ENCODE assay signal across 9 cellular contexts in the genomic region with DNA sequence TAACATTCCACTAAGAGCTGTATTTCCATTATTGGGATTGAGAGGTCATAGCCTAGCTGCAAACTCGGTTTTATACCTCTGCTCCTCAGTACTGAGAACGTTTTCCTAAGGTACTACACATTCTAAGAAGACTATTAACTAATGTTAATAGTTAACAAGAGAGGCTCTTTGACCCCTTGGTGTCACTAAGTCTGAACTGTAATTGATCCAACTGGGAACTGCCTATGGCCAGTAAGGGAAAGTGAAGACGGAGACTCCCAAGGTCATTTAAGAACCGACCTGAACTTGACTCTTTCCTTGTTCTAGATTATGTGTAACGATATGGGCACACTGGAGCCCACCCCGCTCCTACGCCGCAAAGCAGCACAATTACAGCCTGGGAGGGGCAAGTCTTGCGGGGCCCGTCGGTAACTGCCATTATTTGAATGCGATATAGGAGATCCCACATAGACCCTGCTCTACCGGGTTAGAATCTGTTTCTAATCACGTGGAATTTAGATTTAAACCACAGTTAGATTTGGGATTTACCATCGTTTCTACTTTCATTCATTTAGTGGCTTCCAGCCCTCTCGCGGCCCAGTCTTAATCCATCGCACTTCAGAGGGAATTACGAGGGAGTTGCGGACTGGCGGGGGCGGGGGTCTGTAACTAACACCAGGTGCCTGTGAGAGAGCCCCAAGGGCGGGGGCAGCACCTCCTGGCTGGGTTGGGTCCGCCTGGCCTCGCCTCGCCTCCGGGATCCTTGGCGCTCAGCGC.
DNase-seq lines count a peak whose midpoint lies in the region; ATAC-seq and TF ChIP-seq lines count a peak whose summit lies in the region.
"Had no signal": no experiment of that assay in that cellular context is flagged by ENCODE, and none has a peak within 500 bp of the region (broad histone marks: within the 10 kb centered on the region; RNA-seq: fewer than 3 reads in every experiment).

No MANE protein-coding gene starts in this region.

- no peak for TF ChIP-seq RAD21 in IMR-90 (IDR thresholded peaks at IDR 0.05; ENCODE audit: low read length)

- DNase-seq in AG04450 (ENCODE audit: low read depth, low spot score) (no peak), IMR-90 (no peak), nephron progenitor cell (no peak), HuH-7.5 (ENCODE audit: low spot score) (no peak), NCI-H1092 treated with DMSO at 0.1 percent for 48 hours (lab: John Stamatoyannopoulos, UW) (no peak)
- no peak for DNase-seq in stimulated activated CD4-positive, alpha-beta T cell treated with anti-CD3 and anti-CD28 coated beads, Interleukin-4, amount 100 ng/mL, for 1 hour

- no peak overlapping the region for H3K18ac ChIP-seq in IMR-90 (ENCODE audit: low read depth, low read length)

- H3K36me3 ChIP-seq in IMR-90 (ENCODE audit: control insufficient read depth, insufficient read depth, low read length): no peaks in the 10 kb centered on the region
- H3K36me3 ChIP-seq in esophagus (ENCODE audit: control insufficient read depth in 2 of 2, insufficient read depth in 2 of 2, low read length in 1 of 2): no peaks in the 10 kb centered on the region

- no peaks in the 10 kb centered on the region for H3K9me3 Mint-ChIP-seq in nephron progenitor cell

- H3K9me1 ChIP-seq in IMR-90 (ENCODE audit: insufficient read depth, low read length): no peaks in the 10 kb centered on the region

- H3K4me3 ChIP-seq in AG04450 (ENCODE audit: low read depth, low read length) (peak overlapping the region; percentile 67), IMR-90 (ENCODE audit: insufficient read depth, low read depth, low read length) (peak overlapping the region; percentile 60), esophagus (ENCODE audit: low read depth in 1 of 2, low read length in 2 of 2) (peak overlapping the region; percentile 55 to 60)
- H3K4me3 ChIP-seq: GM12878 had no signal

- no peak overlapping the region for H4K91ac ChIP-seq in IMR-90 (ENCODE audit: insufficient read depth, low read depth, low read length)

- CTCF ChIA-PET in AG04450 (lab: Charles Lee): interaction anchor here (0.6 kb wide), 1 partner anchor 96 kb away, joined by 4 read pairs; no protein-coding TSS in a partner anchor
- CTCF ChIA-PET in IMR-90 (lab: Yijun Ruan, JAX): no interaction called here

- H3K4me1 ChIP-seq in IMR-90 (ENCODE audit: control insufficient read depth, insufficient read depth, low read length) (no peaks in the 10 kb centered on the region; the same call in 1 of the 2 replicates), esophagus (ENCODE audit: control insufficient read depth in 2 of 2, insufficient read depth in 2 of 2, low read length in 1 of 2) (peaks cover 4 to 9% of the 10 kb centered on the region in 2 donors)

- H3K23ac ChIP-seq in IMR-90 (ENCODE audit: low read depth, low read length): no peak overlapping the region

- no peak overlapping the region for H3K14ac ChIP-seq in IMR-90 (replicated peaks; ENCODE audit: low read depth, low read length)

- no peak overlapping the region for H2BK20ac ChIP-seq in IMR-90 (ENCODE audit: low read depth, low read length)

- peak overlapping the region; percentile 93 for H2AFZ ChIP-seq in IMR-90 (replicated peaks; ENCODE audit: low read length, poor library complexity)

- no peak overlapping the region for H2AK5ac ChIP-seq in IMR-90 (ENCODE audit: low read depth, low read length)

- H3K4me3 Mint-ChIP-seq in nephron progenitor cell: peak overlapping the region; percentile 80

- intact Hi-C loops in IMR-90 (cut with micrococcal nuclease): loop anchor here (5.0 kb wide), 1 partner anchor 391 kb away; no protein-coding TSS in a partner anchor

- H3K56ac ChIP-seq in IMR-90 (ENCODE audit: extremely low read depth, insufficient read depth, low read length): no peak overlapping the region

- peaks cover 16% of the 10 kb centered on the region for H3K4me1 Mint-ChIP-seq in nephron progenitor cell

- H3K27ac ChIP-seq in AG04450 (ENCODE audit: low read depth, low read length) (no peak overlapping the region), IMR-90 (ENCODE audit: insufficient read depth, low read length) (no peak overlapping the region), esophagus (ENCODE audit: low read depth in 2 of 2, low read length in 1 of 2) (no peak overlapping the region)

- H3K4me2 ChIP-seq in IMR-90 (ENCODE audit: low read depth, low read length): peak overlapping the region; percentile 63

- H3K9ac ChIP-seq in IMR-90 (ENCODE audit: low read depth, low read length): peak overlapping the region; percentile 43; the same call in 1 of the 2 replicates

- ATAC-seq in IMR-90 (ENCODE audit: low read depth) (no peak), HG03097 (IDR thresholded peaks at IDR 0.05; ENCODE audit: low FRiP score, unreplicated experiment) (no peak)
- ATAC-seq: GM12878 had no signal

- H3K27me3 ChIP-seq in AG04450 (ENCODE audit: control insufficient read depth, insufficient read depth, low read length) (peaks cover 15% of the 10 kb centered on the region), IMR-90 (ENCODE audit: control insufficient read depth, insufficient read depth, low read length) (peaks cover 16% of the 10 kb centered on the region), esophagus (ENCODE audit: control insufficient read depth in 1 of 2, insufficient read depth in 2 of 2, low read length in 2 of 2) (peaks cover 3 to 4% of the 10 kb centered on the region in 2 donors)

- H3K27me3 Mint-ChIP-seq in nephron progenitor cell (ENCODE audit: low read depth, poor library complexity): peaks cover 11% of the 10 kb centered on the region

- no peak for TF ChIP-seq POLR2A in IMR-90 (IDR thresholded peaks at IDR 0.05; ENCODE audit: low read depth, low read length)

- WGBS in IMR-90 (ENCODE audit: extremely low coverage in 2 of 2, insufficient read length in 1 of 2), 2 experiments: 10% methylated on average over 8 of the region's 29 CpGs; no CpG with 5 or more reads in 1 of the 2 experiments
- 14 to 20% methylated on average over 28 to 29 of the region's 29 CpGs for WGBS in esophagus, 2 donors

- H4K20me1 ChIP-seq in IMR-90 (ENCODE audit: insufficient read depth, low read length): no peaks in the 10 kb centered on the region

- no peak overlapping the region for H2AK9ac ChIP-seq in IMR-90 (replicated peaks; ENCODE audit: low read depth, low read length, poor library complexity)

- no peak overlapping the region for H4K5ac ChIP-seq in IMR-90 (ENCODE audit: low read depth, low read length)

- no peak overlapping the region for H2BK15ac ChIP-seq in IMR-90 (ENCODE audit: low read depth, low read length)

- H3K36me3 Mint-ChIP-seq in nephron progenitor cell (ENCODE audit: low read depth): no peaks in the 10 kb centered on the region

- H3K27ac Mint-ChIP-seq in nephron progenitor cell: no peak overlapping the region

- TF ChIP-seq CTCF in AG04450 (IDR thresholded peaks at IDR 0.05; ENCODE audit: low read depth, low read length): no peak
- TF ChIP-seq CTCF in IMR-90 (conservative IDR thresholded peaks at IDR 0.05; ENCODE audit: low read depth, low read length): no peak
- TF ChIP-seq CTCF in nephron progenitor cell (IDR thresholded peaks at IDR 0.05): no peak

- H3K9me3 ChIP-seq in AG04450 (ENCODE audit: control insufficient read depth, insufficient read depth, low read length): no peaks in the 10 kb centered on the region; the same call in 1 of the 2 replicates
- no peaks in the 10 kb centered on the region for H3K9me3 ChIP-seq in IMR-90 (ENCODE audit: control insufficient read depth, insufficient read depth, low read length)
- H3K9me3 ChIP-seq in esophagus (ENCODE audit: control insufficient read depth in 2 of 2, insufficient read depth in 1 of 2, low read depth in 1 of 2, low read length in 1 of 2): no peaks in the 10 kb centered on the region

- H3K4ac ChIP-seq in IMR-90 (ENCODE audit: low read depth, low read length): no peak overlapping the region

- POLR2A ChIA-PET in AG04450 (lab: Yijun Ruan, JAX) (interaction anchor here (0.8 kb wide), 1 partner anchor 7 kb away, joined by 3 read pairs; no protein-coding TSS in a partner anchor), IMR-90 (lab: Charles Lee; ENCODE audit: unreplicated experiment) (no interaction called here)

- H2BK120ac ChIP-seq in IMR-90 (ENCODE audit: low read depth, low read length): no peak overlapping the region

- dilution Hi-C loops in IMR-90 (cut with HindIII; ENCODE audit: low sequenced_read_pairs, unreplicated experiment): no loop called here

- no peak overlapping the region for H4K8ac ChIP-seq in IMR-90 (ENCODE audit: low read depth in 2 of 2, low read length in 2 of 2)

- H3K79me1 ChIP-seq in IMR-90 (ENCODE audit: low read depth in 1 of 2, low read length in 2 of 2): no peaks in the 10 kb centered on the region

- in situ Hi-C loops in IMR-90 (cut with MboI; ENCODE audit: low sequenced_read_pairs): no loop called here

- H2BK5ac ChIP-seq in IMR-90 (ENCODE audit: low read depth, low read length, poor library complexity, severe bottlenecking): no peak overlapping the region

- BruUV-seq in IMR-90 (replicated peaks; lab: Mats Ljungman, UMichigan): no TSS peak

TF ChIP-seq in IMR-90, 13 proteins besides CTCF, POLR2A, EP300 and RAD21 (continues in another document):
- TF ChIP-seq MXI1 (IDR thresholded peaks at IDR 0.05; ENCODE audit: borderline replicate concordance, low read depth, low read length) (no peak), CHD1 (IDR thresholded peaks at IDR 0.05; ENCODE audit: low read depth, low read length) (no peak), FOS (IDR thresholded peaks at IDR 0.05; ENCODE audit: low read depth, low read length) (no peak), NFE2L2 (IDR thresholded peaks at IDR 0.05; ENCODE audit: low read depth, low read length) (no peak), BHLHE40 (IDR thresholded peaks at IDR 0.05; ENCODE audit: low read depth, low read length) (no peak), RFX5 (IDR thresholded peaks at IDR 0.05; ENCODE audit: low read depth, low read length) (no peak), MAFK (IDR thresholded peaks at IDR 0.05; ENCODE audit: low read depth, low read length) (no peak), ELK1 (IDR thresholded peaks at IDR 0.05; ENCODE audit: borderline replicate concordance, low read depth, low read length) (no peak)
